In genomic region chr7:69738396-69738889, GRCh38 we compare ENCODE assay signal across 9 cellular contexts.
DNase-seq lines count a peak whose midpoint lies in the region; ATAC-seq, FAIRE-seq and TF ChIP-seq lines count a peak whose summit lies in the region.
"Had no signal": no experiment of that assay in that cellular context is flagged by ENCODE, and none has a peak within 500 bp of the region (broad histone marks: within the 10 kb centered on the region; RNA-seq: fewer than 3 reads in every experiment).

No MANE protein-coding gene starts in this region.

- DNase-seq in G401 (ENCODE audit: low spot score), result peak; percentile 13
- DNase-seq in fibroblast of pulmonary artery (ENCODE audit: low read depth), result peak; percentile 4
- no peak for DNase-seq in frontal cortex (ENCODE audit: low spot score in 2 of 2)
- no peak for DNase-seq in HPDE6-E6E7 (ENCODE audit: extremely low spot score)
- no peak for DNase-seq in GOT3 (lab: John Stamatoyannopoulos, UW)
- no peak for DNase-seq in coronary artery (ENCODE audit: low spot score)

- FAIRE-seq in frontal cortex (lab: Jason Lieb, UNC), result no peak

- TF ChIP-seq CTCF in fibroblast of pulmonary artery (IDR thresholded peaks at IDR 0.05; ENCODE audit: low read length, missing control alignments) (no peak), coronary artery (IDR thresholded peaks at IDR 0.05) (no peak)

- in situ Hi-C loops in G401 (cut with HindIII; ENCODE audit: low sequenced_read_pairs), result no loop called here

- no peak overlapping the region for H3K4me3 ChIP-seq in fibroblast of pulmonary artery (replicated peaks; ENCODE audit: low read depth, low read length)
- H3K4me3 ChIP-seq in coronary artery, result no peak overlapping the region

- ATAC-seq in GM21381 (IDR thresholded peaks at IDR 0.05; ENCODE audit: unreplicated experiment) (peak; percentile 61), HG03520 (IDR thresholded peaks at IDR 0.05; ENCODE audit: unreplicated experiment) (peak; percentile 60)
- ATAC-seq: HCT116 had no signal

- no peak overlapping the region for H3K27ac ChIP-seq in coronary artery

Comparison
In these comparisons a context has a peak if more than half of its experiments do, and no peak if none do; other contexts are left out.
1. DNase-seq: peak in G401 (single experiment) and fibroblast of pulmonary artery (single experiment); none in frontal cortex (0 of 2), HPDE6-E6E7 (single experiment), GOT3 (single experiment) and coronary artery (single experiment).